12 cellular contexts compared by ENCODE assay signal in the genomic region with DNA sequence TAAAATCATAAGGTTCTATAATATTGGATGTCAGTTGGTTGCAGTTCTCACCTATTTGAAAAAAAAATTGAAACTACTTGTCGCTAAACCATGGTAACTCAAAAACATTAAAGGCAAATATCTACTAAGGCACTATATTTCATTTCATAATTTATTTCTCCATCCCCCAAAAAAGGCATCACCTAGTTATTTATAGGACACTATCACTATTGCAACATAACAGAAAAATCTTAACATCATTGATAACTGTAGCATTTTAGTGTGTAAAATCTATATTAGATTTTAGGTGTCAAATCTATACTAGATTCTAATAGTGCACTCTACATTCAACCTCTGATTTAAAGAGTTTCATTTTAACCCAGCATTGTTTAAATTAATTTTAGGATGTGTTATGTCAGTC. TPM values are rescaled to one million over a fixed set of nuclear protein-coding genes. Genes with fewer than 3 reads are reported as not detected.
A peak's percentile ranks its signal among the peaks of the same experiment; 100 is the strongest.
DNase-seq lines count a peak whose midpoint lies in the region; ATAC-seq and TF ChIP-seq lines count a peak whose summit lies in the region.
"Had no signal": no experiment of that assay in that cellular context is flagged by ENCODE, and none has a peak within 500 bp of the region (broad histone marks: within the 10 kb centered on the region; RNA-seq: fewer than 3 reads in every experiment).

No MANE protein-coding gene starts in this region.

- peaks cover 46% of the 10 kb centered on the region for H3K79me2 ChIP-seq in fibroblast of lung (ENCODE audit: control insufficient read depth, insufficient read depth, low read length)

- H3K36me3 Mint-ChIP-seq in activated T-cell treated with anti-CD3 and anti-CD28 coated beads, Interleukin-2, amount 50 U/mL, for 4 hours (ENCODE audit: insufficient read depth) = no peaks in the 10 kb centered on the region

- H3K4me1 Mint-ChIP-seq in activated T-cell treated with anti-CD3 and anti-CD28 coated beads, Interleukin-2, amount 50 U/mL, for 4 hours (ENCODE audit: low read depth) = peaks cover 15% of the 10 kb centered on the region

- H4K20me1 ChIP-seq in fibroblast of lung (ENCODE audit: control insufficient read depth, extremely low read depth, insufficient read depth, low read length) = no peaks in the 10 kb centered on the region

- peak overlapping the region; percentile 64 for H3K27ac ChIP-seq in RWPE2 (ENCODE audit: poor library complexity, severe bottlenecking)
- no peak overlapping the region for H3K27ac ChIP-seq in fibroblast of lung (ENCODE audit: insufficient read depth, low read length)

- TF ChIP-seq CTCF in RWPE2 (IDR thresholded peaks at IDR 0.05; ENCODE audit: poor library complexity, severe bottlenecking) (no peak), fibroblast of lung (conservative IDR thresholded peaks at IDR 0.05 in 1 of 2, IDR thresholded peaks at IDR 0.05 in 1 of 2; ENCODE audit: low read depth in 1 of 2, low read length in 2 of 2) (no peak)

- H3K4me3 Mint-ChIP-seq in activated T-cell treated with anti-CD3 and anti-CD28 coated beads, Interleukin-2, amount 50 U/mL, for 4 hours = peak overlapping the region; percentile 91

- H2AFZ ChIP-seq in fibroblast of lung (ENCODE audit: low read length) = no peak overlapping the region

- no peak for ATAC-seq in activated T-cell treated with anti-CD3 and anti-CD28 coated beads, Interleukin-2, amount 50 U/mL, for 4 hours
- ATAC-seq in RWPE2 (ENCODE audit: low read depth) (no peak), GM18907 (IDR thresholded peaks at IDR 0.05; ENCODE audit: unreplicated experiment) (no peak)
- ATAC-seq: left colon, Right ventricle myocardium inferior had no signal

- no peaks in the 10 kb centered on the region for H3K27me3 Mint-ChIP-seq in activated T-cell treated with anti-CD3 and anti-CD28 coated beads, Interleukin-2, amount 50 U/mL, for 4 hours (ENCODE audit: low read depth)

- DNase-seq in activated T-cell treated with anti-CD3 and anti-CD28 coated beads, Interleukin-2, amount 50 U/mL, for 4 hours = no peak
- DNase-seq in activated T-cell treated with anti-CD3 and anti-CD28 coated beads for 4 hours (no peak), RWPE2 (ENCODE audit: low spot score) (no peak), fibroblast of lung (ENCODE audit: low read depth in 2 of 2) (no peak)
- DNase-seq in stimulated activated naive CD4-positive, alpha-beta T cell (lab: John Stamatoyannopoulos, UW) = no peak
- no peak for DNase-seq in activated CD4-positive, CD25-positive, alpha-beta regulatory T cell (lab: John Stamatoyannopoulos, UW)
- DNase-seq: effector CD8-positive, alpha-beta T cell; left colon; stomach had no signal

- H3K9me3 Mint-ChIP-seq in activated T-cell treated with anti-CD3 and anti-CD28 coated beads, Interleukin-2, amount 50 U/mL, for 4 hours = no peaks in the 10 kb centered on the region

- H3K27me3 ChIP-seq in RWPE2 (ENCODE audit: insufficient read depth, poor library complexity, severe bottlenecking) (no peaks in the 10 kb centered on the region), fibroblast of lung (ENCODE audit: control insufficient read depth, insufficient read depth, low read length) (no peaks in the 10 kb centered on the region), skeletal muscle satellite cell (ENCODE audit: control insufficient read depth, insufficient read depth, low read length) (no peaks in the 10 kb centered on the region)
- H3K27me3 ChIP-seq: stomach had no signal

- peaks cover 23% of the 10 kb centered on the region for H3K36me3 ChIP-seq in RWPE2 (ENCODE audit: low read depth)
- H3K36me3 ChIP-seq in fibroblast of lung (ENCODE audit: control insufficient read depth, insufficient read depth, low read length) = no peaks in the 10 kb centered on the region
- peaks cover 9% of the 10 kb centered on the region for H3K36me3 ChIP-seq in skeletal muscle satellite cell (ENCODE audit: insufficient read depth, low read length)

- peak overlapping the region; percentile 73 for H3K4me3 ChIP-seq in RWPE2 (ENCODE audit: severe bottlenecking)
- peak overlapping the region; percentile 70 to 86 (median 83) for H3K4me3 ChIP-seq in fibroblast of lung (replicated peaks in 1 of 4; ENCODE audit: control extremely low read depth in 1 of 4, insufficient read depth in 1 of 4, low read depth in 3 of 4, low read length in 4 of 4)
- peak overlapping the region; percentile 72 for H3K4me3 ChIP-seq in skeletal muscle satellite cell (ENCODE audit: low read length)

- H3K9me3 ChIP-seq in RWPE2 (ENCODE audit: severe bottlenecking) (no peaks in the 10 kb centered on the region), fibroblast of lung (ENCODE audit: control insufficient read depth, insufficient read depth, low read depth, low read length) (no peaks in the 10 kb centered on the region), skeletal muscle satellite cell (replicated peaks; ENCODE audit: low read length) (no peaks in the 10 kb centered on the region)
- H3K9me3 ChIP-seq: stomach had no signal

- H3K4me1 ChIP-seq in RWPE2 (ENCODE audit: insufficient read depth, poor library complexity, severe bottlenecking) (peaks cover 12% of the 10 kb centered on the region), fibroblast of lung (ENCODE audit: control insufficient read depth, extremely low read depth, insufficient read depth, low read length) (no peaks in the 10 kb centered on the region), skeletal muscle satellite cell (ENCODE audit: control insufficient read depth, insufficient read depth, low read length) (peaks cover 24% of the 10 kb centered on the region)

- no peak overlapping the region for H3K9ac ChIP-seq in fibroblast of lung (ENCODE audit: insufficient read depth, low read length)
- peak overlapping the region; percentile 82 for H3K9ac ChIP-seq in skeletal muscle satellite cell (ENCODE audit: low read depth, low read length)

- peak overlapping the region; percentile 98 for H3K4me2 ChIP-seq in fibroblast of lung (ENCODE audit: extremely low read depth, insufficient read depth, low read length)
- peak overlapping the region; percentile 91 for H3K4me2 ChIP-seq in skeletal muscle satellite cell (ENCODE audit: low read length)

RNA-seq across cellular contexts. Expression of gene SPTSSA, which starts 1.7 kb away (rescaled TPM):
- total RNA-seq in activated T-cell treated with anti-CD3 and anti-CD28 coated beads, Interleukin-2, amount 50 U/mL, for 4 hours = 1 to 10 TPM; 6.2 to 7.2 (median 6.6) TPM
- total RNA-seq in fibroblast of lung = 15.9 and 20.1 TPM in 2 replicates
- polyA plus RNA-seq in fibroblast of lung = 36.1 and 38.4 TPM in 2 replicates
- polyA plus RNA-seq in fibroblast of lung (2012) = 33.6 and 35.6 TPM in 2 replicates
- 11.4 and 13.2 TPM in 2 replicates for polyA minus RNA-seq in fibroblast of lung (ENCODE audit: low replicate concordance)
- 14.7 and 15.5 TPM in 2 replicates for total RNA-seq in skeletal muscle satellite cell (2012; rRNA removed)
